In genomic region chr9:2664675-2665065, GRCh38 we compare ENCODE assay signal across 25 cellular contexts. TPM values are rescaled to one million over a fixed set of nuclear protein-coding genes. Genes with fewer than 3 reads are reported as not detected.
"Had no signal": no experiment of that assay in that cellular context is flagged by ENCODE, and none has a peak within 500 bp of the region (broad histone marks: within the 10 kb centered on the region; RNA-seq: fewer than 3 reads in every experiment).

No MANE protein-coding gene starts in this region.

- H3K36me3 ChIP-seq: right lobe of liver, spleen had no signal

- H3K27me3 Mint-ChIP-seq: central memory CD8-positive, alpha-beta T cell; naive thymus-derived CD4-positive, alpha-beta T cell; stimulated activated naive CD8-positive, alpha-beta T cell treated with anti-CD3 and anti-CD28 coated beads, Interleukin-15, amount 100 ng/mL, for 72 hours had no signal

- H3K27ac Mint-ChIP-seq: immature natural killer cell; naive thymus-derived CD4-positive, alpha-beta T cell; nephron progenitor cell; stimulated activated naive B cell treated with anti-CD40 and anti-IgM and Interleukin-4, amounts not matched to agents 10 μg/mL and 1 μg/mL and 100 μg/mL, for 72 hours; stimulated activated naive CD8-positive, alpha-beta T cell treated with anti-CD3 and anti-CD28 coated beads, Interleukin-15, amount 100 ng/mL, for 72 hours had no signal

- ATAC-seq: naive thymus-derived CD4-positive, alpha-beta T cell; right lobe of liver; stimulated activated naive B cell treated with anti-CD40 and anti-IgM and Interleukin-4, amounts not matched to agents 10 μg/mL and 1 μg/mL and 100 μg/mL, for 72 hours; stimulated activated naive CD8-positive, alpha-beta T cell treated with anti-CD3 and anti-CD28 coated beads, Interleukin-15, amount 100 ng/mL, for 72 hours had no signal

- DNase-seq: cortex of kidney; effector CD8-positive, alpha-beta T cell; immature natural killer cell; mesendoderm; naive thymus-derived CD4-positive, alpha-beta T cell; nephron progenitor cell; right lobe of liver; spleen; stimulated activated CD4-positive, alpha-beta T cell treated with anti-CD3 and anti-CD28 coated beads, Interleukin-15, amount 100 ng/mL, for 24 hours; stimulated activated CD4-positive, alpha-beta T cell treated with anti-CD3 and anti-CD28 coated beads, Interleukin-1b, Interleukin-23, amount 100 ng/mL, for 48 hours; stimulated activated CD4-positive, alpha-beta T cell treated with anti-CD3 and anti-CD28 coated beads, Interleukin-4, amount 100 ng/mL, for 4 hours; stimulated activated naive B cell treated with anti-CD40 and anti-IgM and Interleukin-4, amounts not matched to agents 10 μg/mL and 1 μg/mL and 100 μg/mL, for 72 hours; stimulated activated naive CD8-positive, alpha-beta T cell treated with anti-CD3 and anti-CD28 coated beads, Interleukin-15, amount 100 ng/mL, for 72 hours had no signal

- H3K4me3 ChIP-seq: dorsolateral prefrontal cortex, right lobe of liver, spleen had no signal

- H3K27me3 ChIP-seq: dorsolateral prefrontal cortex, right lobe of liver, spleen had no signal

- H3K9me3 Mint-ChIP-seq: central memory CD8-positive, alpha-beta T cell; immature natural killer cell had no signal

- H3K9me3 ChIP-seq: right lobe of liver had no signal

- H3K27ac ChIP-seq: right lobe of liver had no signal

- H3K4me3 Mint-ChIP-seq: central memory CD8-positive, alpha-beta T cell; immature natural killer cell; naive thymus-derived CD4-positive, alpha-beta T cell; nephron progenitor cell; stimulated activated naive B cell treated with anti-CD40 and anti-IgM and Interleukin-4, amounts not matched to agents 10 μg/mL and 1 μg/mL and 100 μg/mL, for 72 hours; stimulated activated naive CD8-positive, alpha-beta T cell treated with anti-CD3 and anti-CD28 coated beads, Interleukin-15, amount 100 ng/mL, for 72 hours had no signal

- H3K4me1 Mint-ChIP-seq: central memory CD8-positive, alpha-beta T cell; immature natural killer cell; nephron progenitor cell; stimulated activated naive CD8-positive, alpha-beta T cell treated with anti-CD3 and anti-CD28 coated beads, Interleukin-15, amount 100 ng/mL, for 72 hours had no signal

- H3K4me1 ChIP-seq: right lobe of liver had no signal

RNA-seq across cellular contexts. Expression of gene VLDLR, which starts 43.1 kb away (rescaled TPM):
- polyA plus RNA-seq: naive thymus-derived CD4-positive, alpha-beta T cell had no signal

RNA-seq across cellular contexts. Expression of gene KCNV2, which starts 52.6 kb away (rescaled TPM):
- total RNA-seq: fibroblast of lung; frontal cortex; liver; lung microvascular endothelial cell; mononuclear cell; naive thymus-derived CD4-positive, alpha-beta T cell; omental fat pad; right lobe of liver; spleen; urinary bladder had no signal
- polyA plus RNA-seq: esophagus; fibroblast of lung; immature natural killer cell; keratinocyte; naive thymus-derived CD4-positive, alpha-beta T cell; spleen; thymus; urinary bladder had no signal
